21 cellular contexts compared by ENCODE assay signal in genomic region chr5:67243944-67244343, GRCh38. TPM values are rescaled to one million over a fixed set of nuclear protein-coding genes. Genes with fewer than 3 reads are reported as not detected.
"Had no signal": no experiment of that assay in that cellular context is flagged by ENCODE, and none has a peak within 500 bp of the region (broad histone marks: within the 10 kb centered on the region; RNA-seq: fewer than 3 reads in every experiment).

No MANE protein-coding gene starts in this region.

- H3K27ac Mint-ChIP-seq: memory B cell; mesothelial cell of epicardium; natural killer cell; stimulated activated effector memory CD8-positive, alpha-beta T cell treated with anti-CD3 and anti-CD28 coated beads, Interleukin-12 subunit alpha, Interleukin-12 subunit beta, amount 100 ng/mL, for 72 hours had no signal

- H3K36me3 Mint-ChIP-seq: memory B cell; mesothelial cell of epicardium; natural killer cell; neural progenitor cell; stimulated activated effector memory CD8-positive, alpha-beta T cell treated with anti-CD3 and anti-CD28 coated beads, Interleukin-12 subunit alpha, Interleukin-12 subunit beta, amount 100 ng/mL, for 72 hours had no signal

- H2AFZ ChIP-seq: hepatocyte, neural progenitor cell had no signal

- H3K9me3 Mint-ChIP-seq: central memory CD8-positive, alpha-beta T cell; memory B cell; mesothelial cell of epicardium; natural killer cell; stimulated activated effector memory CD8-positive, alpha-beta T cell treated with anti-CD3 and anti-CD28 coated beads, Interleukin-12 subunit alpha, Interleukin-12 subunit beta, amount 100 ng/mL, for 72 hours had no signal

- H3K27me3 ChIP-seq: esophagus squamous epithelium, hepatocyte, neural progenitor cell, ovary, tibial nerve, upper lobe of right lung had no signal

- H3K27ac ChIP-seq: epithelial cell of prostate, hepatocyte, neural progenitor cell, ovary, upper lobe of right lung had no signal

- H3K4me3 Mint-ChIP-seq: central memory CD8-positive, alpha-beta T cell; memory B cell; mesothelial cell of epicardium; natural killer cell; neural progenitor cell; stimulated activated effector memory CD8-positive, alpha-beta T cell treated with anti-CD3 and anti-CD28 coated beads, Interleukin-12 subunit alpha, Interleukin-12 subunit beta, amount 100 ng/mL, for 72 hours had no signal

- H3K36me3 ChIP-seq: esophagus squamous epithelium, neural progenitor cell, ovary, tibial nerve, upper lobe of right lung had no signal

- H3K79me2 ChIP-seq: hepatocyte had no signal

- H3K4me2 ChIP-seq: hepatocyte, neural progenitor cell had no signal

- ATAC-seq: natural killer cell; stimulated activated effector memory CD8-positive, alpha-beta T cell treated with anti-CD3 and anti-CD28 coated beads, Interleukin-12 subunit alpha, Interleukin-12 subunit beta, amount 100 ng/mL, for 72 hours; stimulated activated naive CD8-positive, alpha-beta T cell treated with anti-CD3 and anti-CD28 coated beads, Interleukin-15, Interleukin-2, amounts not matched to agents 100 U/mL and 50 U/mL, for 24 hours had no signal

- DNase-seq: effector memory CD4-positive, alpha-beta T cell; esophagus squamous epithelium; kidney; left ventricle myocardium superior; natural killer cell; nucleus accumbens; ovary; stimulated activated CD4-positive, alpha-beta T cell treated with anti-CD3 and anti-CD28 coated beads, Interleukin-4, amount 100 ng/mL, for 1 hour; stimulated activated CD8-positive, alpha-beta memory T cell treated with anti-CD3 and anti-CD28 coated beads, Interleukin-4, amount 100 ng/mL, for 48 hours; stimulated activated naive CD8-positive, alpha-beta T cell treated with anti-CD3 and anti-CD28 coated beads, Interleukin-15, Interleukin-2, amounts not matched to agents 100 U/mL and 50 U/mL, for 24 hours; upper lobe of right lung had no signal

- H3K9ac ChIP-seq: neural progenitor cell had no signal

- H3K27me3 Mint-ChIP-seq: central memory CD8-positive, alpha-beta T cell; memory B cell; progenitor cell of endocrine pancreas had no signal

- H3K4me3 ChIP-seq: esophagus squamous epithelium, hepatocyte, neural progenitor cell, ovary, tibial nerve, upper lobe of right lung had no signal

- H3K9me3 ChIP-seq: esophagus squamous epithelium, ovary, tibial nerve, upper lobe of right lung had no signal

- FAIRE-seq: endometrium, kidney had no signal

RNA-seq across cellular contexts. Expression of gene CD180, which starts 47.3 kb away (rescaled TPM):
- total RNA-seq: mesothelial cell of epicardium, progenitor cell of endocrine pancreas had no signal
- polyA plus RNA-seq: hepatocyte had no signal
